8 cellular contexts compared by ENCODE assay signal in the genomic region with DNA sequence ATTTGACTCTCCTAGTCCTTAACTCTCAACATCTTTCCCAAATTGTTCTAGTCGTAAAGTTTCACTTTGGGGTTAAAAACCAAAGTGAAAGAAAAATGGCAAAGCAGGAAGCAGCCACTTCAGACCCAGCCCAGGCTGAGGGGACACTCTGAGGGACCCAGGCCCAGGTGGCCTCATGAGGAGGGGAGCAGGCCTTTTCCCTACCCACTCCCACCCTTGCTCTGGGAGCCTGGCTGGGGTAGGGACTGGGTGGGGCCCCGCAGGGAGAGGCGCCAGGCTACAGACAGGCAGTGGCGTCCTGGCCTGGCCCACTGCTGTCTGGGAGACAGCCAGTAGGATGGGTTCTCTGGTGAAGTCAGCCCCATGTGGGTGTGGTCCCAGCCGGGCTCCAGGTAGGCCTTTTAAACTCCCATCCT.
DNase-seq lines count a peak whose midpoint lies in the region; ATAC-seq and TF ChIP-seq lines count a peak whose summit lies in the region.

No MANE protein-coding gene starts in this region.

- H3K27ac ChIP-seq in fibroblast of lung (ENCODE audit: insufficient read depth, low read length) = peak overlapping the region; percentile 87
- H3K27ac ChIP-seq in psoas muscle = peak overlapping the region; percentile 74

- H3K4me1 ChIP-seq in fibroblast of lung (ENCODE audit: control insufficient read depth, extremely low read depth, insufficient read depth, low read length) (peaks cover 45% of the 10 kb centered on the region), psoas muscle (peaks cover 86% of the 10 kb centered on the region)

- peak overlapping the region; percentile 90 for H3K4me2 ChIP-seq in fibroblast of lung (ENCODE audit: extremely low read depth, insufficient read depth, low read length)

- WGBS in psoas muscle, 3 donors = 10 to 20% (median 14%) methylated on average over 5 of the region's 5 CpGs

- peaks cover 4% of the 10 kb centered on the region for H4K20me1 ChIP-seq in fibroblast of lung (ENCODE audit: control insufficient read depth, extremely low read depth, insufficient read depth, low read length)

- no peaks in the 10 kb centered on the region for H3K27me3 ChIP-seq in fibroblast of lung (ENCODE audit: control insufficient read depth, insufficient read depth, low read length)
- no peaks in the 10 kb centered on the region for H3K27me3 ChIP-seq in psoas muscle (ENCODE audit: insufficient read depth in 3 of 3, low read length in 2 of 3)

- H3K79me2 ChIP-seq in fibroblast of lung (ENCODE audit: control insufficient read depth, insufficient read depth, low read length) = peaks cover 91% of the 10 kb centered on the region

- no peaks in the 10 kb centered on the region for H3K9me3 Mint-ChIP-seq in T-helper 2 cell treated with Interferon-gamma antibody and Interleukin-4, amounts not matched to agents 5 μg/mL and 100 μg/mL, for 36 hours

- intact Hi-C loops in psoas muscle (cut with DNase I) = no loop called here

- no peak overlapping the region for H2AFZ ChIP-seq in fibroblast of lung (ENCODE audit: low read length)

- H3K4me3 ChIP-seq in fibroblast of lung (replicated peaks in 1 of 4; ENCODE audit: control extremely low read depth in 1 of 4, insufficient read depth in 1 of 4, low read depth in 3 of 4, low read length in 4 of 4) (peak overlapping the region in 3 of 4 experiments; percentile 26 to 43 (median 37)), psoas muscle (peak overlapping the region; percentile 35)

- peak; percentile 56 for DNase-seq in NCI-H748 (lab: John Stamatoyannopoulos, UW; ENCODE audit: unreplicated experiment)
- DNase-seq in NCI-H748 treated with DMSO at 0.1 percent for 48 hours (lab: John Stamatoyannopoulos, UW) = no peak
- DNase-seq in T-helper 2 cell treated with Interferon-gamma antibody and Interleukin-4, amounts not matched to agents 5 μg/mL and 100 μg/mL, for 36 hours (ENCODE audit: low spot score) = no peak
- peak in 1 of 2 donors; percentile 30 for DNase-seq in fibroblast of lung (ENCODE audit: low read depth in 2 of 2)
- peak; percentile 57 to 70 for DNase-seq in psoas muscle
- DNase-seq in NCI-H2081 treated with DMSO at 0.1 percent for 48 hours (lab: John Stamatoyannopoulos, UW) = no peak
- no peak for DNase-seq in hypothalamus (lab: John Stamatoyannopoulos, UW)
- no peak for DNase-seq in OCI-M2 (lab: John Stamatoyannopoulos, UW; ENCODE audit: unreplicated experiment)

- H3K27ac Mint-ChIP-seq in T-helper 2 cell treated with Interferon-gamma antibody and Interleukin-4, amounts not matched to agents 5 μg/mL and 100 μg/mL, for 36 hours = peak overlapping the region; percentile 79

- H3K36me3 ChIP-seq in fibroblast of lung (ENCODE audit: control insufficient read depth, insufficient read depth, low read length) (peaks cover 1% of the 10 kb centered on the region), psoas muscle (ENCODE audit: insufficient read depth in 1 of 2, low read depth in 1 of 2) (no peaks in the 10 kb centered on the region)

- H3K4me3 Mint-ChIP-seq in T-helper 2 cell treated with Interferon-gamma antibody and Interleukin-4, amounts not matched to agents 5 μg/mL and 100 μg/mL, for 36 hours = peak overlapping the region; percentile 71

- H3K27me3 Mint-ChIP-seq in T-helper 2 cell treated with Interferon-gamma antibody and Interleukin-4, amounts not matched to agents 5 μg/mL and 100 μg/mL, for 36 hours (ENCODE audit: low read depth) = no peaks in the 10 kb centered on the region

- no peak for TF ChIP-seq CTCF in fibroblast of lung (conservative IDR thresholded peaks at IDR 0.05 in 1 of 2, IDR thresholded peaks at IDR 0.05 in 1 of 2; ENCODE audit: low read depth in 1 of 2, low read length in 2 of 2)
- TF ChIP-seq CTCF in psoas muscle (IDR thresholded peaks at IDR 0.05) = no peak

- H3K9me3 ChIP-seq in fibroblast of lung (ENCODE audit: control insufficient read depth, insufficient read depth, low read depth, low read length) (no peaks in the 10 kb centered on the region), psoas muscle (no peaks in the 10 kb centered on the region)

- H3K4me1 Mint-ChIP-seq in T-helper 2 cell treated with Interferon-gamma antibody and Interleukin-4, amounts not matched to agents 5 μg/mL and 100 μg/mL, for 36 hours (ENCODE audit: low read depth) = peaks cover 32% of the 10 kb centered on the region

- no peaks in the 10 kb centered on the region for H3K36me3 Mint-ChIP-seq in T-helper 2 cell treated with Interferon-gamma antibody and Interleukin-4, amounts not matched to agents 5 μg/mL and 100 μg/mL, for 36 hours (ENCODE audit: low read depth)

- ATAC-seq in psoas muscle = peak; percentile 43 to 64 (median 58)

- peak overlapping the region; percentile 44 for H3K9ac ChIP-seq in fibroblast of lung (ENCODE audit: insufficient read depth, low read length)

Comparison
In these comparisons a context has a peak if more than half of its experiments do, and no peak if none do; other contexts are left out.
1. DNase-seq: peak in NCI-H748 (single experiment) and psoas muscle (2 of 2); none in NCI-H748 treated with DMSO at 0.1 percent for 48 hours (single experiment), T-helper 2 cell treated with Interferon-gamma antibody and Interleukin-4, amounts not matched to agents 5 μg/mL and 100 μg/mL, for 36 hours (single experiment), NCI-H2081 treated with DMSO at 0.1 percent for 48 hours (single experiment), hypothalamus (0 of 51) and OCI-M2 (single experiment).